In genomic region chr14:50003213-50004021, GRCh38 we compare ENCODE assay signal across 8 cellular contexts.
A peak's percentile ranks its signal among the peaks of the same experiment; 100 is the strongest.
DNase-seq lines count a peak whose midpoint lies in the region; ATAC-seq, FAIRE-seq and TF ChIP-seq lines count a peak whose summit lies in the region.

No MANE protein-coding gene starts in this region.

- peak overlapping the region; percentile 98 for H3K27ac Mint-ChIP-seq in type B pancreatic cell

- ATAC-seq in GM19468 (IDR thresholded peaks at IDR 0.05; ENCODE audit: extremely low read depth, unreplicated experiment) = peak; percentile 47
- ATAC-seq in pancreas = peak; percentile 57 to 74 (median 66)

- TF ChIP-seq CTCF in HL-60 (IDR thresholded peaks at IDR 0.05; ENCODE audit: insufficient read depth, low read length) (no peak), RWPE1 (conservative IDR thresholded peaks at IDR 0.05; ENCODE audit: low read depth) (peak; percentile 24; the same call in 1 of the 2 replicates), pancreas (IDR thresholded peaks at IDR 0.05) (peak in 1 of 4 donors; percentile 6), type B pancreatic cell (conservative IDR thresholded peaks at IDR 0.05) (peak; percentile 36)

- WGBS in pancreas, 2 donors = 1 to 2% methylated on average over 41 to 54 of the region's 54 CpGs

- peaks cover 7 to 46% (median 15%) of the 10 kb centered on the region in 3 donors for H3K4me1 ChIP-seq in pancreas

- no peaks in the 10 kb centered on the region for H3K36me3 Mint-ChIP-seq in type B pancreatic cell

- no peaks in the 10 kb centered on the region for H3K27me3 Mint-ChIP-seq in type B pancreatic cell

- H3K27ac ChIP-seq in HL-60 (replicated peaks) (peak overlapping the region; percentile 79), RWPE1 (peak overlapping the region; percentile 99), pancreas (peak overlapping the region; percentile 40 to 88 (median 78))

- peak overlapping the region; percentile 86 for H3K4me3 Mint-ChIP-seq in type B pancreatic cell

- no peaks in the 10 kb centered on the region for H3K9me3 Mint-ChIP-seq in type B pancreatic cell

- no peaks in the 10 kb centered on the region for H3K36me3 ChIP-seq in pancreas

- POLR2A ChIA-PET in RWPE1 (lab: Yijun Ruan, JAX; ENCODE audit: low non-redundant PET) = interaction anchor here (0.8 to 1.5 kb wide), 4 partner anchors 32 to 136 kb away, joined by 3 to 5 read pairs (median 4); partner anchors contain the start of gene ARF6

- H3K9me3 ChIP-seq in pancreas = no peaks in the 10 kb centered on the region

- peaks cover 57% of the 10 kb centered on the region for H3K4me1 Mint-ChIP-seq in type B pancreatic cell (ENCODE audit: unreplicated experiment)

- no peak for FAIRE-seq in pancreas (lab: Jason Lieb, UNC)

- no peaks in the 10 kb centered on the region for H3K27me3 ChIP-seq in HL-60 (ENCODE audit: insufficient read depth, poor library complexity, severe bottlenecking)
- H3K27me3 ChIP-seq in pancreas = no peaks in the 10 kb centered on the region

- H3K4me3 ChIP-seq in HL-60 (replicated peaks; ENCODE audit: insufficient read depth, low read length) (peak overlapping the region; percentile 58), pancreas (peak overlapping the region; percentile 35 to 58 (median 46))

- intact Hi-C loops in pancreas (cut with DNase I) = loop anchor here in 1 of 3 donors (10.0 kb wide), 1 partner anchor 109 kb away; the partner anchor contains the start of gene ARF6

- DNase-seq in D341Med (ENCODE audit: low spot score) = peak; percentile 69
- peak in 1 of 2 experiments; percentile 79 for DNase-seq in HL-60 (ENCODE audit: low read depth in 1 of 2, low spot score in 1 of 2)
- DNase-seq in RWPE1 (ENCODE audit: low spot score) = peak; percentile 63
- DNase-seq in activated effector memory CD4-positive, alpha-beta T cell treated with Interleukin-2 at 50 U/mL for 16 hours = peak; percentile 75
- DNase-seq in globus pallidus (ENCODE audit: low spot score) = peak; percentile 16
- peak; percentile 63 to 84 (median 72) for DNase-seq in pancreas
- peak; percentile 74 for DNase-seq in type B pancreatic cell (ENCODE audit: extremely low spot score, unreplicated experiment)

- CTCF ChIA-PET in RWPE1 (lab: Yijun Ruan, JAX) = interaction anchor here (0.5 to 1.3 kb wide), 4 partner anchors 98 to 151 kb away, joined by 3 to 11 read pairs (median 3); partner anchors contain the start of gene NEMF
